24 cellular contexts compared by ENCODE assay signal in the genomic region with DNA sequence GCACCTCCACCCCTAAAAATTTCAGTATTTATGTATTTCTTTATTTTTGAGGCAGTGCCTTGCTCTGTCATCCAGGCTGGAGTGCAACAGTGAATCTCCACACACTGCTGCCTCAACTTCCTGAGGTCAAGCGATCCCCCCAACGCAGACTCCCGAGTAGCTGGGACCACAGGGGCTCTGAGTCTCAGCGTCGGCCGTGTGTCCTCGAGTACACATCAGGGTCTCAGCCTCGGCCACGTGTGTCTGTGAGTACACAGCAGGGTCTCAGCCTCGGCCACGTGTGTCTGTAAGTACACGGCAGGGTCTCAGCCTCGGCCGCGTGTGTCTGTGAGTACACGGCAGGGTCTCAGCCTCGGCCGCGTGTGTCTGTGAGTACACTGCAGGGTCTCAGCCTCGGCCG. TPM values are rescaled to one million over a fixed set of nuclear protein-coding genes. Genes with fewer than 3 reads are reported as not detected.
DNase-seq lines count a peak whose midpoint lies in the region; ATAC-seq and TF ChIP-seq lines count a peak whose summit lies in the region.
"Had no signal": no experiment of that assay in that cellular context is flagged by ENCODE, and none has a peak within 500 bp of the region (broad histone marks: within the 10 kb centered on the region; RNA-seq: fewer than 3 reads in every experiment).

No MANE protein-coding gene starts in this region.

- H3K9me3 ChIP-seq in RWPE2 (ENCODE audit: severe bottlenecking) (no peaks in the 10 kb centered on the region), iPS-15b (ENCODE audit: control insufficient read depth, insufficient read depth, low read length) (no peaks in the 10 kb centered on the region), neural progenitor cell (ENCODE audit: low read depth) (no peaks in the 10 kb centered on the region)
- H3K9me3 ChIP-seq: Caco-2 had no signal

- H3K9me3 Mint-ChIP-seq in progenitor cell of endocrine pancreas (ENCODE audit: low read depth), result no peaks in the 10 kb centered on the region
- peaks cover 15% of the 10 kb centered on the region for H3K9me3 Mint-ChIP-seq in neural progenitor cell
- H3K9me3 Mint-ChIP-seq: CD8-positive, alpha-beta T cell had no signal

- no peak overlapping the region for H3K4me3 Mint-ChIP-seq in progenitor cell of endocrine pancreas (ENCODE audit: low read depth)
- no peak overlapping the region for H3K4me3 Mint-ChIP-seq in neural progenitor cell
- H3K4me3 Mint-ChIP-seq: B cell; CD8-positive, alpha-beta T cell; GM23338 had no signal

- H3K36me3 ChIP-seq in RWPE2 (ENCODE audit: low read depth) (no peaks in the 10 kb centered on the region), iPS-15b (ENCODE audit: control insufficient read depth, insufficient read depth, low read length) (no peaks in the 10 kb centered on the region), neural progenitor cell (no peaks in the 10 kb centered on the region)

- peaks cover 16% of the 10 kb centered on the region for H3F3A ChIP-seq in neural progenitor cell (ENCODE audit: low read depth)

- peaks cover 14% of the 10 kb centered on the region for H3K27me3 Mint-ChIP-seq in progenitor cell of endocrine pancreas
- H3K27me3 Mint-ChIP-seq in neural progenitor cell (ENCODE audit: insufficient read depth, low read depth), result peaks cover 12% of the 10 kb centered on the region

- H3K4me1 ChIP-seq in RWPE2 (ENCODE audit: insufficient read depth, poor library complexity, severe bottlenecking), result peaks cover 7% of the 10 kb centered on the region
- H3K4me1 ChIP-seq in iPS-15b (ENCODE audit: control insufficient read depth, insufficient read depth, low read length), result peaks cover 19% of the 10 kb centered on the region
- H3K4me1 ChIP-seq in neural progenitor cell, result peaks cover 11% of the 10 kb centered on the region
- H3K4me1 ChIP-seq: Caco-2 had no signal

- ATAC-seq in RWPE2 (ENCODE audit: low read depth), result no peak
- ATAC-seq: CD8-positive, alpha-beta T cell; GM23338; K562 had no signal

- peak overlapping the region; percentile 37 for H3K27ac Mint-ChIP-seq in progenitor cell of endocrine pancreas
- H3K27ac Mint-ChIP-seq in neural progenitor cell, result no peak overlapping the region
- H3K27ac Mint-ChIP-seq: B cell; CD8-positive, alpha-beta T cell; GM23338 had no signal

- H3K4me3 ChIP-seq in RWPE2 (ENCODE audit: severe bottlenecking), result no peak overlapping the region
- H3K4me3 ChIP-seq in iPS-15b (ENCODE audit: low read depth, low read length), result peak overlapping the region; percentile 8
- H3K4me3 ChIP-seq in neural progenitor cell, result no peak overlapping the region
- H3K4me3 ChIP-seq: GM23338, K562 had no signal

- H4K20me1 ChIP-seq in neural progenitor cell (ENCODE audit: low read depth), result no peaks in the 10 kb centered on the region

- peak overlapping the region; percentile 62 for H3K27ac ChIP-seq in RWPE2 (ENCODE audit: poor library complexity, severe bottlenecking)
- no peak overlapping the region for H3K27ac ChIP-seq in neural progenitor cell
- H3K27ac ChIP-seq: 22Rv1, C4-2B had no signal

- H3K4me1 Mint-ChIP-seq in progenitor cell of endocrine pancreas (ENCODE audit: low read depth) (peaks cover 21% of the 10 kb centered on the region), neural progenitor cell (peaks cover 41% of the 10 kb centered on the region)

- H3K27me3 ChIP-seq in RWPE2 (ENCODE audit: insufficient read depth, poor library complexity, severe bottlenecking) (no peaks in the 10 kb centered on the region), iPS-15b (ENCODE audit: control insufficient read depth, insufficient read depth, low read length) (no peaks in the 10 kb centered on the region), neural progenitor cell (peaks cover 17% of the 10 kb centered on the region)

- TF ChIP-seq CTCF in RWPE2 (IDR thresholded peaks at IDR 0.05; ENCODE audit: poor library complexity, severe bottlenecking), result no peak
- TF ChIP-seq CTCF in progenitor cell of endocrine pancreas (IDR thresholded peaks at IDR 0.05; ENCODE audit: unreplicated experiment), result no peak
- no peak for TF ChIP-seq CTCF in neural progenitor cell (IDR thresholded peaks at IDR 0.05)

- H3K4me2 ChIP-seq in neural progenitor cell, result no peak overlapping the region
- H3K4me2 ChIP-seq: GM23338 had no signal

- H3K9ac ChIP-seq in iPS-15b (ENCODE audit: low read depth, low read length) (no peak overlapping the region), neural progenitor cell (no peak overlapping the region)

- H2AFZ ChIP-seq in neural progenitor cell (replicated peaks), result no peak overlapping the region
- H2AFZ ChIP-seq: GM23338 had no signal

- peak; percentile 34 for DNase-seq in activated effector memory CD4-positive, alpha-beta T cell treated with anti-CD3 and anti-CD28 coated beads, Interleukin-2, amount 50 U/mL, for 16 hours
- no peak for DNase-seq in activated effector memory CD4-positive, alpha-beta T cell treated with Interleukin-2 at 50 U/mL for 16 hours
- DNase-seq in RWPE2 (ENCODE audit: low spot score) (no peak), progenitor cell of endocrine pancreas (ENCODE audit: low spot score, unreplicated experiment) (no peak), SKM-1 (lab: John Stamatoyannopoulos, UW; ENCODE audit: unreplicated experiment) (no peak), LoVo (ENCODE audit: low spot score) (no peak), neural progenitor cell (ENCODE audit: low spot score) (no peak)
- DNase-seq: Caco-2; CD8-positive, alpha-beta T cell; HCEC 1CT; MM.1S; NCI-H1417; NCI-H1694; NCI-H2029 treated with DMSO at 0.1 percent for 48 hours; NCI-H2227 treated with DMSO at 0.1 percent for 48 hours; NCI-H526 treated with DMSO at 0.1 percent for 48 hours; RPMI8226; SHP77 had no signal

- H3K79me2 ChIP-seq in neural progenitor cell (ENCODE audit: low read depth), result no peaks in the 10 kb centered on the region

- H3K36me3 Mint-ChIP-seq in progenitor cell of endocrine pancreas (ENCODE audit: insufficient read depth) (no peaks in the 10 kb centered on the region), neural progenitor cell (no peaks in the 10 kb centered on the region)
- H3K36me3 Mint-ChIP-seq: CD8-positive, alpha-beta T cell had no signal

RNA-seq across cellular contexts. Expression of a gene that starts 21.2 kb away (rescaled TPM):
- total RNA-seq in progenitor cell of endocrine pancreas (13.2 and 13.8 TPM in 2 replicates), neural progenitor cell (ENCODE audit: low replicate concordance) (2.3 and 18.6 TPM in 2 replicates)
- total RNA-seq: B cell; CD8-positive, alpha-beta T cell; K562 had no signal

RNA-seq across cellular contexts. Expression of a gene that starts 43.2 kb away (rescaled TPM):
- total RNA-seq in progenitor cell of endocrine pancreas (42.6 and 46.7 TPM in 2 replicates), neural progenitor cell (ENCODE audit: low replicate concordance) (12.9 and 20.6 TPM in 2 replicates)
